24 cellular contexts compared by ENCODE assay signal in the genomic region with DNA sequence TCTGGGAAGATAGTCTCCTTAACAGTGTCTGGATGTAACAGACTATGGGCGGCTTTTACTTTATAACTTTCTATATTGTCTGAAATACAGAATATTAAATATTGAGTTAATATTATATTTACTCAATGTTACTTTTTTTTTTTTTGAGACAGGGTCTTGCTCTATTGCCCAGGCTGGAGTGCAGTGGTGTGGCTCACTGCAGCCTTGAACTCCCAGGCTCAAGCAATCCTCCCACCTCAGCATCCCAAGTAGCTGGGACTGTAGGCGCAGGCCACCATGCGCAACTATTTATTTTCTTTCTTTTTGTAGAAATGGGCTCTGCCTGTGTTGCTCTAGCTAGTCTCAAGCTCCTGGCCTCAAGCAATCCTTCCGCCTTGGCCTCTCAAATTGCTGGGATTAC. TPM values are rescaled to one million over a fixed set of nuclear protein-coding genes. Genes with fewer than 3 reads are reported as not detected.
A peak's percentile ranks its signal among the peaks of the same experiment; 100 is the strongest.
DNase-seq lines count a peak whose midpoint lies in the region; ATAC-seq, FAIRE-seq and TF ChIP-seq lines count a peak whose summit lies in the region.
"Had no signal": no experiment of that assay in that cellular context is flagged by ENCODE, and none has a peak within 500 bp of the region (broad histone marks: within the 10 kb centered on the region; RNA-seq: fewer than 3 reads in every experiment).

No MANE protein-coding gene starts in this region.

- no peak for TF ChIP-seq POLR2A in K562 (conservative IDR thresholded peaks at IDR 0.05)

- no peak for DNase-seq in left ventricle myocardium inferior
- DNase-seq in Right ventricle myocardium inferior (ENCODE audit: missing footprints): no peak
- no peak for DNase-seq in K562 (ENCODE audit: extremely low read depth in 1 of 4, low spot score in 3 of 4)
- peak; percentile 36 for DNase-seq in posterior vena cava (ENCODE audit: low spot score)
- DNase-seq in 8988T: no peak
- no peak for DNase-seq in SHP77 (lab: John Stamatoyannopoulos, UW)
- DNase-seq: activated CD4-positive, alpha-beta memory T cell treated with anti-CD3 and anti-CD28 coated beads for 36 hours; activated CD8-positive, alpha-beta memory T cell treated with anti-CD3 and anti-CD28 coated beads, Interleukin-2, amount 50 U/mL, for 48 hours; effector CD4-positive, alpha-beta T cell; erythroblast; foreskin fibroblast; Karpas-422; mucosa of descending colon; NCI-H1930; NCI-H226; NCI-H774; stimulated activated CD4-positive, alpha-beta T cell treated with anti-CD3 and anti-CD28 coated beads, Interleukin-15, amount 100 ng/mL, for 24 hours had no signal

- H3K4me3 ChIP-seq in left ventricle myocardium inferior: no peak overlapping the region
- no peak overlapping the region for H3K4me3 ChIP-seq in K562
- H3K4me3 ChIP-seq: mucosa of descending colon had no signal

- POLR2A ChIA-PET in K562 (lab: Yijun Ruan, JAX): no interaction called here

- peak overlapping the region; percentile 84; the same call in 1 of the 2 replicates for H2AFZ ChIP-seq in K562 (ENCODE audit: low read depth, low read length)
- H2AFZ ChIP-seq: parathyroid adenoma had no signal

- TF ChIP-seq RAD21 in K562 (CRISPR knock-in tag; conservative IDR thresholded peaks at IDR 0.05 in 1 of 2, IDR thresholded peaks at IDR 0.05 in 1 of 2): no peak

- intact Hi-C loops in left ventricle myocardium inferior (cut with micrococcal nuclease): no loop called here
- intact Hi-C loops in Right ventricle myocardium inferior (cut with DNase I): loop anchor here (5.0 kb wide), 3 partner anchors 136 to 509 kb away; a partner anchor contains a TSS
- intact Hi-C loops in K562 (cut with micrococcal nuclease): loop anchor here (5.0 kb wide), 3 partner anchors 136 to 306 kb away; a partner anchor contains a TSS
- intact Hi-C loops in posterior vena cava (cut with DNase I): loop anchor here in 1 of 2 donors (10.0 kb wide), 1 partner anchor 303 kb away; a partner anchor contains a TSS

- TF ChIP-seq CTCF in left ventricle myocardium inferior (IDR thresholded peaks at IDR 0.05; ENCODE audit: borderline replicate concordance): no peak
- no peak for TF ChIP-seq CTCF in K562 (IDR thresholded peaks at IDR 0.05 in 2 of 3, conservative IDR thresholded peaks at IDR 0.05 in 1 of 3; ENCODE audit: insufficient read depth in 2 of 3, low read depth in 1 of 3, low read length in 3 of 3)

- H3K4me2 ChIP-seq in K562 (ENCODE audit: insufficient read depth, low read length): no peak overlapping the region

- H3K9ac ChIP-seq in K562 (ENCODE audit: insufficient read depth in 1 of 2, low read depth in 2 of 2, low read length in 2 of 2): no peak overlapping the region; a peak in 1 of 4 replicates
- H3K9ac ChIP-seq: parathyroid adenoma had no signal

- peaks cover 12% of the 10 kb centered on the region; the same call in 2 of the 3 replicates for H3K79me2 ChIP-seq in K562 (ENCODE audit: control insufficient read depth, insufficient read depth, low read length)

- H3K36me3 ChIP-seq in left ventricle myocardium inferior (no peaks in the 10 kb centered on the region), K562 (ENCODE audit: control insufficient read depth, insufficient read depth, low read length) (no peaks in the 10 kb centered on the region)

- peaks cover 30% of the 10 kb centered on the region for H3K27me3 ChIP-seq in left ventricle myocardium inferior (ENCODE audit: low read depth)
- no peaks in the 10 kb centered on the region for H3K27me3 ChIP-seq in K562 (ENCODE audit: control insufficient read depth in 2 of 2, insufficient read depth in 2 of 2, low read length in 2 of 2)

- H3K4me1 ChIP-seq in left ventricle myocardium inferior: peaks cover 53% of the 10 kb centered on the region
- H3K4me1 ChIP-seq in K562 (replicated peaks in 1 of 2; ENCODE audit: control insufficient read depth in 2 of 2, insufficient read depth in 2 of 2, low read length in 2 of 2): peaks cover 12 to 49% of the 10 kb centered on the region in 2 experiments

- H3K9me3 ChIP-seq in left ventricle myocardium inferior (replicated peaks) (no peaks in the 10 kb centered on the region), K562 (replicated peaks; ENCODE audit: control insufficient read depth, insufficient read depth, low read depth, low read length) (no peaks in the 10 kb centered on the region)
- H3K9me3 ChIP-seq: mucosa of descending colon had no signal

- in situ Hi-C loops in K562 (cut with MboI): loop anchor here (5.0 to 10.0 kb wide), 2 partner anchors 143 to 311 kb away; no protein-coding TSS in a partner anchor

- no TSS peak for BruUV-seq in K562 (replicated peaks; lab: Mats Ljungman, UMichigan)

- H3K9me1 ChIP-seq in K562 (ENCODE audit: control insufficient read depth, insufficient read depth, low read length): peaks cover 6% of the 10 kb centered on the region

- no peaks in the 10 kb centered on the region for H4K20me1 ChIP-seq in K562 (replicated peaks; ENCODE audit: control insufficient read depth, insufficient read depth, low read length)

- H3K27ac ChIP-seq in left ventricle myocardium inferior (replicated peaks): peak overlapping the region; percentile 72
- peak overlapping the region; percentile 62; the same call in 1 of the 3 replicates for H3K27ac ChIP-seq in K562 (ENCODE audit: extremely low read depth, low read depth, low read length)

- 90% methylated on average over 4 of the region's 4 CpGs for WGBS in K562 (ENCODE audit: insufficient coverage, low coverage, missing lambda C conversion rate)

- TF ChIP-seq EP300 in K562 (IDR thresholded peaks at IDR 0.05; ENCODE audit: low read length): no peak

- CTCF ChIA-PET in K562 (lab: Yijun Ruan, JAX; ENCODE audit: low intra/inter-chr PET ratio): no interaction called here

- FAIRE-seq in K562 (lab: Jason Lieb, UNC): no peak
- FAIRE-seq: D721Med, GM12891, H54 had no signal

- ATAC-seq in Right ventricle myocardium inferior (no peak), K562 (no peak), HG03521 (IDR thresholded peaks at IDR 0.05; ENCODE audit: unreplicated experiment) (no peak), GM21737 (IDR thresholded peaks at IDR 0.05; ENCODE audit: unreplicated experiment) (no peak)
- ATAC-seq: activated CD4-positive, CD25-positive, alpha-beta regulatory T cell treated with anti-CD3 and anti-CD28 coated beads, Interleukin-2, amount 50 U/mL, for 24 hours; mucosa of descending colon had no signal

TF ChIP-seq in K562, 482 proteins besides CTCF, POLR2A, EP300 and RAD21:
- TF ChIP-seq ZNF121 (CRISPR knock-in tag; conservative IDR thresholded peaks at IDR 0.05) (peak; percentile 82), MEF2A (IDR thresholded peaks at IDR 0.05; ENCODE audit: control insufficient read depth, low read depth, low read length) (no peak)

RNA-seq across cellular contexts. Expression of a gene that starts 47.0 kb away (rescaled TPM):
- total RNA-seq in left ventricle myocardium inferior (4.4 TPM), Right ventricle myocardium inferior (6.1 TPM), K562 (2014; rRNA removed) (0.04 and 0.05 TPM in 2 replicates), K562 (2014; rRNA removed; fragmentation: Illumina TruSeq; extraction: Trizol) (0.03 and 0.04 TPM in 2 replicates), K562 (2015; rRNA removed; fragmentation: Illumina TruSeq; extraction: Trizol) (under 0.01 and 0.04 TPM in 2 replicates), K562 (2021) (0.07 and 0.13 TPM in 2 replicates), posterior vena cava (under 1 TPM in 1 of 2 donors, not detected in 1; 0.42 TPM)
- total RNA-seq in K562 (2011; cell fraction: chromatin; rRNA removed; ENCODE audit: low replicate concordance): 0.04 and 0.25 TPM in 2 replicates
- under 0.01 and 0.17 TPM in 2 replicates for total RNA-seq in K562 (2011; cell fraction: nucleolus; rRNA removed)
- 0.07 and 0.15 TPM in 2 replicates for total RNA-seq in K562 (2011; cell fraction: nucleoplasm; rRNA removed)
- polyA plus RNA-seq in K562 (2011; rRNA removed) (0.03 and 0.10 TPM in 2 replicates), K562 (2014; fragmentation: Illumina TruSeq; extraction: Trizol) (0.03 TPM in 1 of 2 replicates, not detected in the other), K562 (2014; fragmentation: Nextera tagmentation; extraction: Ambion mirVana) (under 1 TPM in 1 of 2 experiments, not detected in 1; 0.01 TPM), K562 (2014; rRNA removed) (0.04 and 0.05 TPM in 2 replicates)
- 0.01 and 0.03 TPM in 2 replicates for polyA plus RNA-seq in K562 (2011; cell fraction: cytosol; rRNA removed)
- 0.03 and 0.18 TPM in 2 replicates for polyA plus RNA-seq in K562 (2011; cell fraction: nucleus; rRNA removed)
- polyA plus RNA-seq in K562 (2012): 0.01 and 0.07 TPM in 2 replicates
- 0.06 and 0.07 TPM in 2 replicates for polyA minus RNA-seq in K562 (2011; rRNA and poly(A)+ RNA removed)
- not detected in 2 replicates for polyA minus RNA-seq in K562 (2011; cell fraction: cytosol; rRNA and poly(A)+ RNA removed)
- 0.11 and 0.67 TPM in 2 replicates for polyA minus RNA-seq in K562 (2011; cell fraction: nucleus; rRNA and poly(A)+ RNA removed)
